16 cellular contexts compared by ENCODE assay signal in genomic region chr10:78264361-78264760, GRCh38.
"Had no signal": no experiment of that assay in that cellular context is flagged by ENCODE, and none has a peak within 500 bp of the region (broad histone marks: within the 10 kb centered on the region; RNA-seq: fewer than 3 reads in every experiment).

No MANE protein-coding gene starts in this region.

- H3K36me3 ChIP-seq: neutrophil, transverse colon had no signal

- H3K27me3 ChIP-seq: neutrophil, transverse colon had no signal

- H3K9me3 ChIP-seq: mucosa of descending colon, neutrophil, transverse colon had no signal

- ATAC-seq: activated T-cell treated with anti-CD3 and anti-CD28 coated beads, Interleukin-2, amount 50 U/mL, for 4 hours; effector memory CD8-positive, alpha-beta T cell; mucosa of descending colon; naive thymus-derived CD8-positive, alpha-beta T cell; stimulated activated naive CD8-positive, alpha-beta T cell treated with anti-CD3 and anti-CD28 coated beads, Interleukin-15, amount 100 ng/mL, for 72 hours had no signal

- H3K27ac ChIP-seq: coronary artery, epithelial cell of prostate, neutrophil, transverse colon had no signal

- H3K4me3 ChIP-seq: coronary artery, lung, mucosa of descending colon, transverse colon had no signal

- DNase-seq: activated CD4-positive, alpha-beta T cell treated with anti-CD3 and anti-CD28 coated beads, Interleukin-2, amount 50 U/mL, for 48 hours; activated CD4-positive, CD25-positive, alpha-beta regulatory T cell treated with anti-CD3 and anti-CD28 coated beads, Interleukin-2, amount 50 U/mL, for 72 hours; activated gamma-delta T cell; activated T-cell treated with anti-CD3 and anti-CD28 coated beads, Interleukin-2, amount 50 U/mL, for 4 hours; aorta; effector memory CD8-positive, alpha-beta T cell; left cardiac atrium; mucosa of descending colon; naive thymus-derived CD8-positive, alpha-beta T cell; stimulated activated CD4-positive, alpha-beta T cell treated with anti-CD3 and anti-CD28 coated beads, Interleukin-4, amount 100 ng/mL, for 4 hours; stimulated activated naive CD8-positive, alpha-beta T cell treated with anti-CD3 and anti-CD28 coated beads, Interleukin-15, amount 100 ng/mL, for 72 hours; transverse colon had no signal
